ENCODE assay signal across 9 cellular contexts in genomic region chr7:64183126-64183742, GRCh38. TPM values are rescaled to one million over a fixed set of nuclear protein-coding genes. Genes with fewer than 3 reads are reported as not detected.
DNase-seq lines count a peak whose midpoint lies in the region; ATAC-seq, FAIRE-seq and TF ChIP-seq lines count a peak whose summit lies in the region.
"Had no signal": no experiment of that assay in that cellular context is flagged by ENCODE, and none has a peak within 500 bp of the region (broad histone marks: within the 10 kb centered on the region; RNA-seq: fewer than 3 reads in every experiment).

No MANE protein-coding gene starts in this region.

- ATAC-seq in activated CD4-positive, CD25-positive, alpha-beta regulatory T cell treated with anti-CD3 and anti-CD28 coated beads, Interleukin-2, amount 50 U/mL, for 24 hours = no peak
- no peak for ATAC-seq in activated T-cell treated with anti-CD3 and anti-CD28 coated beads, Interleukin-2, amount 50 U/mL, for 72 hours (replicated peaks in 1 of 2)
- ATAC-seq in left ventricle myocardium superior (no peak), GM21619 (IDR thresholded peaks at IDR 0.05; ENCODE audit: unreplicated experiment) (no peak), GM21423 (IDR thresholded peaks at IDR 0.05; ENCODE audit: unreplicated experiment) (no peak)

- peaks cover 3 to 12% of the 10 kb centered on the region in 2 donors for H3K36me3 Mint-ChIP-seq in activated T-cell treated with anti-CD3 and anti-CD28 coated beads, Interleukin-2, amount 50 U/mL, for 72 hours (ENCODE audit: insufficient read depth in 2 of 2)

- no peaks in the 10 kb centered on the region for H3K36me3 ChIP-seq in suprapubic skin

- peak; percentile 55 for DNase-seq in activated CD4-positive, CD25-positive, alpha-beta regulatory T cell treated with anti-CD3 and anti-CD28 coated beads, Interleukin-2, amount 50 U/mL, for 72 hours
- DNase-seq in activated T-cell treated with anti-CD3 and anti-CD28 coated beads, Interleukin-2, amount 50 U/mL, for 72 hours = peak; percentile 17 to 55
- DNase-seq in left ventricle myocardium superior = peak; percentile 63
- DNase-seq in suprapubic skin (ENCODE audit: low spot score in 2 of 2) = no peak
- no peak for DNase-seq in urothelium cell line (ENCODE audit: low spot score)

- peaks cover 2% of the 10 kb centered on the region in 2 donors for H3K9me3 Mint-ChIP-seq in activated T-cell treated with anti-CD3 and anti-CD28 coated beads, Interleukin-2, amount 50 U/mL, for 72 hours

- TF ChIP-seq POLR2A in suprapubic skin (IDR thresholded peaks at IDR 0.05) = no peak

- no peak for TF ChIP-seq EP300 in suprapubic skin (IDR thresholded peaks at IDR 0.05)

- intact Hi-C loops in left ventricle myocardium superior (cut with micrococcal nuclease) = no loop called here

- H3K27me3 Mint-ChIP-seq in activated T-cell treated with anti-CD3 and anti-CD28 coated beads, Interleukin-2, amount 50 U/mL, for 72 hours (ENCODE audit: low read depth) = peaks cover 6% of the 10 kb centered on the region

- no peak overlapping the region for H3K27ac ChIP-seq in suprapubic skin

- no peaks in the 10 kb centered on the region for H3K4me1 Mint-ChIP-seq in activated T-cell treated with anti-CD3 and anti-CD28 coated beads, Interleukin-2, amount 50 U/mL, for 72 hours (ENCODE audit: low read depth)

- TF ChIP-seq CTCF in suprapubic skin (IDR thresholded peaks at IDR 0.05) = peak; percentile 27 to 75

- no peak overlapping the region for H3K4me3 Mint-ChIP-seq in activated T-cell treated with anti-CD3 and anti-CD28 coated beads, Interleukin-2, amount 50 U/mL, for 72 hours

- H3K27ac Mint-ChIP-seq in activated T-cell treated with anti-CD3 and anti-CD28 coated beads, Interleukin-2, amount 50 U/mL, for 72 hours = no peak overlapping the region

- H3K4me1 ChIP-seq in suprapubic skin = no peaks in the 10 kb centered on the region

- peaks cover 6% of the 10 kb centered on the region for H3K9me3 ChIP-seq in suprapubic skin

- no peak for FAIRE-seq in urothelium cell line (lab: Jason Lieb, UNC)

- peaks cover 19% of the 10 kb centered on the region for H3K27me3 ChIP-seq in suprapubic skin

- no peak overlapping the region for H3K4me3 ChIP-seq in suprapubic skin

- WGBS in suprapubic skin = 43% methylated on average over 17 of the region's 31 CpGs

RNA-seq across cellular contexts. Expression of gene ZNF735, which starts 23.8 kb away (rescaled TPM):
- total RNA-seq in activated T-cell treated with anti-CD3 and anti-CD28 coated beads, Interleukin-2, amount 50 U/mL, for 72 hours = not detected
- not detected for total RNA-seq in left ventricle myocardium superior
- total RNA-seq in suprapubic skin = not detected
- total RNA-seq: SK-MEL-5 had no signal

RNA-seq across cellular contexts. Expression of gene ZNF679, which starts 45.0 kb away (rescaled TPM):
- not detected for total RNA-seq in activated T-cell treated with anti-CD3 and anti-CD28 coated beads, Interleukin-2, amount 50 U/mL, for 72 hours
- total RNA-seq in left ventricle myocardium superior (not detected), suprapubic skin (not detected)
- total RNA-seq: SK-MEL-5 had no signal

Comparison
In these comparisons a context has a peak if more than half of its experiments do, and no peak if none do; other contexts are left out.
1. DNase-seq: peak in activated CD4-positive, CD25-positive, alpha-beta regulatory T cell treated with anti-CD3 and anti-CD28 coated beads, Interleukin-2, amount 50 U/mL, for 72 hours (single experiment), activated T-cell treated with anti-CD3 and anti-CD28 coated beads, Interleukin-2, amount 50 U/mL, for 72 hours (2 of 2) and left ventricle myocardium superior (single experiment); none in suprapubic skin (0 of 2) and urothelium cell line (single experiment).